In the genomic region with DNA sequence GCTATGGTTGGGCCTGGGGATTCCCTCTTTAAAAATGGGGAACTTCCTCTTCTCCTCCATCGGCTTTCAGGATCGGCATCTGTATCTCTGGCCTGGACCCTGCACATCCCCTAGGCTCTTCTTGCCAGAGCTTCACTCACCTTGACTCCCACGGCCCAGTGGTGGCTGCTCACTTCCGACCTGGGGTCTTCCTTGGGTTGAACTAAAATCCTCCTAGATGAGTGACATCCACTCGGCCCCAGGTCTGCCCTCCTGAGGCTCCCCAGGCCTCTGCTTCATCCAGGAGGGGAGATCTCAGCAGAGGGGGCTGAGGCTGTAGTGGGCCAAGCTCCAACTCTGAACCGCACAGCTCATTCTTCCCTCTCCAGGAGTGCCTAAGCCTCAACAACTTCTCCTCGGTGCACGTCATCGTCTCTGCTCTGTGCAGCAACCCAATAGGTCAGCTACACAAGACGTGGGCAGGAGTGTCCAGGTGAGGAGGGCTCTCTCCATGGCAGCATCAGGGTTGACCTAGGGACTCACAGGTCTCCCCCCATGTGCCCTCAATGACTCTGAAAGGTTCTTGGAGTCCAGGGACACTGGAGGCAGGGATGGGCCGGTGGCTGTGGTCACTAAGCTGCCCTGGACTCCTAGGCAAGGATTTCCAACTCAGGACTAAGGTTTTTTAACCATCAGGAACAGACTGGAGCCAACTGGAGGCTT, we compare ENCODE assay signal across 19 cellular contexts.
DNase-seq lines count a peak whose midpoint lies in the region; ATAC-seq lines count a peak whose summit lies in the region.
"Had no signal": no experiment of that assay in that cellular context is flagged by ENCODE, and none has a peak within 500 bp of the region (broad histone marks: within the 10 kb centered on the region; RNA-seq: fewer than 3 reads in every experiment).

No MANE protein-coding gene starts in this region.

- H3K4me1 Mint-ChIP-seq in activated naive CD8-positive, alpha-beta T cell (ENCODE audit: low read depth): peaks cover 38% of the 10 kb centered on the region
- H3K4me1 Mint-ChIP-seq in activated naive CD8-positive, alpha-beta T cell treated with anti-CD3 and anti-CD28 coated beads, Interleukin-2, amount 50 U/mL, for 24 hours: peaks cover 37% of the 10 kb centered on the region
- peaks cover 35% of the 10 kb centered on the region for H3K4me1 Mint-ChIP-seq in stimulated activated effector memory CD8-positive, alpha-beta T cell treated with anti-CD3 and anti-CD28 coated beads, Interleukin-12 subunit alpha, Interleukin-12 subunit beta, amount 100 ng/mL, for 72 hours

- no peaks in the 10 kb centered on the region for H3K27me3 Mint-ChIP-seq in activated naive CD8-positive, alpha-beta T cell
- no peaks in the 10 kb centered on the region for H3K27me3 Mint-ChIP-seq in activated naive CD8-positive, alpha-beta T cell treated with anti-CD3 and anti-CD28 coated beads, Interleukin-2, amount 50 U/mL, for 24 hours

- peaks cover 37% of the 10 kb centered on the region for H3K4me1 ChIP-seq in effector memory CD4-positive, alpha-beta T cell (ENCODE audit: control insufficient read depth, insufficient read depth, low read length, poor library complexity, severe bottlenecking)
- H3K4me1 ChIP-seq: breast epithelium had no signal

- peaks cover 72% of the 10 kb centered on the region for H3K36me3 ChIP-seq in KOPT-K1 (ENCODE audit: insufficient read depth, low read length)
- peaks cover 13% of the 10 kb centered on the region for H3K36me3 ChIP-seq in effector memory CD4-positive, alpha-beta T cell (ENCODE audit: control insufficient read depth, insufficient read depth, low read length)
- H3K36me3 ChIP-seq: breast epithelium, ovary had no signal

- H3K9me3 Mint-ChIP-seq in activated naive CD8-positive, alpha-beta T cell (ENCODE audit: low read depth): no peaks in the 10 kb centered on the region
- H3K9me3 Mint-ChIP-seq in activated naive CD8-positive, alpha-beta T cell treated with anti-CD3 and anti-CD28 coated beads, Interleukin-2, amount 50 U/mL, for 24 hours: no peaks in the 10 kb centered on the region
- H3K9me3 Mint-ChIP-seq in stimulated activated effector memory CD8-positive, alpha-beta T cell treated with anti-CD3 and anti-CD28 coated beads, Interleukin-12 subunit alpha, Interleukin-12 subunit beta, amount 100 ng/mL, for 72 hours: no peaks in the 10 kb centered on the region

- H3K27me3 ChIP-seq in effector memory CD4-positive, alpha-beta T cell (replicated peaks; ENCODE audit: control insufficient read depth, insufficient read depth, low read length, poor library complexity, severe bottlenecking): no peaks in the 10 kb centered on the region
- H3K27me3 ChIP-seq: breast epithelium, ovary, upper lobe of left lung had no signal

- H3K36me3 Mint-ChIP-seq in activated naive CD8-positive, alpha-beta T cell: peaks cover 4% of the 10 kb centered on the region
- H3K36me3 Mint-ChIP-seq in activated naive CD8-positive, alpha-beta T cell treated with anti-CD3 and anti-CD28 coated beads, Interleukin-2, amount 50 U/mL, for 24 hours (ENCODE audit: low read depth): peaks cover 18% of the 10 kb centered on the region
- peaks cover under 1% of the 10 kb centered on the region for H3K36me3 Mint-ChIP-seq in stimulated activated effector memory CD8-positive, alpha-beta T cell treated with anti-CD3 and anti-CD28 coated beads, Interleukin-12 subunit alpha, Interleukin-12 subunit beta, amount 100 ng/mL, for 72 hours

- no peak for ATAC-seq in activated naive CD8-positive, alpha-beta T cell treated with anti-CD3 and anti-CD28 coated beads, Interleukin-2, amount 50 U/mL, for 24 hours
- ATAC-seq in stimulated activated effector memory CD8-positive, alpha-beta T cell treated with anti-CD3 and anti-CD28 coated beads, Interleukin-12 subunit alpha, Interleukin-12 subunit beta, amount 100 ng/mL, for 72 hours: no peak
- no peak for ATAC-seq in GM21526 (IDR thresholded peaks at IDR 0.05; ENCODE audit: low FRiP score, unreplicated experiment)
- ATAC-seq: right cardiac atrium had no signal

- no peak for DNase-seq in activated naive CD8-positive, alpha-beta T cell treated with anti-CD3 and anti-CD28 coated beads, Interleukin-2, amount 50 U/mL, for 24 hours
- no peak for DNase-seq in effector memory CD4-positive, alpha-beta T cell
- no peak for DNase-seq in stimulated activated effector memory CD8-positive, alpha-beta T cell treated with anti-CD3 and anti-CD28 coated beads, Interleukin-12 subunit alpha, Interleukin-12 subunit beta, amount 100 ng/mL, for 72 hours (ENCODE audit: low spot score in 2 of 2)
- no peak for DNase-seq in germinal center (ENCODE audit: low spot score)
- no peak for DNase-seq in nucleus accumbens (lab: John Stamatoyannopoulos, UW)
- DNase-seq: foreskin fibroblast; NCI-H1092 treated with DMSO at 0.1 percent for 48 hours; NCI-H2081; NCI-H510A treated with DMSO at 0.1 percent for 48 hours; right cardiac atrium; stimulated activated CD8-positive, alpha-beta memory T cell treated with anti-CD3 and anti-CD28 coated beads, Interleukin-4, amount 100 ng/mL, for 48 hours; T1000; upper lobe of left lung had no signal

- peak overlapping the region; percentile 85 for H3K27ac Mint-ChIP-seq in activated naive CD8-positive, alpha-beta T cell
- H3K27ac Mint-ChIP-seq in activated naive CD8-positive, alpha-beta T cell treated with anti-CD3 and anti-CD28 coated beads, Interleukin-2, amount 50 U/mL, for 24 hours: no peak overlapping the region
- peak overlapping the region; percentile 100 for H3K27ac Mint-ChIP-seq in stimulated activated effector memory CD8-positive, alpha-beta T cell treated with anti-CD3 and anti-CD28 coated beads, Interleukin-12 subunit alpha, Interleukin-12 subunit beta, amount 100 ng/mL, for 72 hours

- H3K27ac ChIP-seq in KOPT-K1 (ENCODE audit: low read depth, low read length, poor library complexity, severe bottlenecking): peak overlapping the region; percentile 98
- peak overlapping the region; percentile 88 for H3K27ac ChIP-seq in effector memory CD4-positive, alpha-beta T cell (ENCODE audit: insufficient read depth, low read length, poor library complexity, severe bottlenecking)
- H3K27ac ChIP-seq: breast epithelium, epithelial cell of prostate, ovary had no signal

- no peak overlapping the region for H3K4me3 Mint-ChIP-seq in activated naive CD8-positive, alpha-beta T cell
- no peak overlapping the region for H3K4me3 Mint-ChIP-seq in activated naive CD8-positive, alpha-beta T cell treated with anti-CD3 and anti-CD28 coated beads, Interleukin-2, amount 50 U/mL, for 24 hours
- no peak overlapping the region for H3K4me3 Mint-ChIP-seq in stimulated activated effector memory CD8-positive, alpha-beta T cell treated with anti-CD3 and anti-CD28 coated beads, Interleukin-12 subunit alpha, Interleukin-12 subunit beta, amount 100 ng/mL, for 72 hours

- no peaks in the 10 kb centered on the region for H3K9me3 ChIP-seq in KOPT-K1 (ENCODE audit: insufficient read depth, low read length, poor library complexity, severe bottlenecking)
- H3K9me3 ChIP-seq in effector memory CD4-positive, alpha-beta T cell (ENCODE audit: control insufficient read depth, low read length): no peaks in the 10 kb centered on the region
- H3K9me3 ChIP-seq: breast epithelium, ovary, upper lobe of left lung had no signal

- H3K4me3 ChIP-seq in effector memory CD4-positive, alpha-beta T cell (ENCODE audit: insufficient read depth, low read depth, low read length, poor library complexity, severe bottlenecking): no peak overlapping the region
- H3K4me3 ChIP-seq: breast epithelium, ovary, upper lobe of left lung had no signal
